ENCODE assay signal across 8 cellular contexts in the genomic region with DNA sequence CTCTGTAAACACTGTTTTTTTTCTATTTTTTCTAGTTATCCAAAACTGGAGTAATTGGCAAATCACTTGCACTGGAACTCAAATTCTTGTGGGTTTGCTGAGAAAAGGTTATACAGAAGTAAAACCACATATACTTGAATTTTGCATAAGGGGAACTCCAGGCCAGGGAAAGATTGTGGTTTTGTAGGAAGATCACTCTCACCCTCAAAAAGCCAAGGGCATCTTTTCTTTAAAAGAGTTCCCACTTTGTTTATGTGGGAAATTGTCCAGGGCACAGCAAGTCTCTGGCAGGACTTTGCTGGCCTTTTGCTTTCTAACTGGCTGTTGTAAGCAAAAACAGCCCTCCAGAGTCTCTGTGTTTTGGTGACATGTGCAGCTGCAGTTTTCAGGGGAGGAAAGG.
DNase-seq lines count a peak whose midpoint lies in the region; ATAC-seq lines count a peak whose summit lies in the region.

No MANE protein-coding gene starts in this region.

- peak; percentile 62 for DNase-seq in AG08395 (ENCODE audit: low spot score)
- peak; percentile 95 for DNase-seq in amniotic epithelial cell (ENCODE audit: low read depth)
- DNase-seq in lung microvascular endothelial cell (ENCODE audit: low read depth in 2 of 2) = peak; percentile 2 to 40
- DNase-seq in NCI-H2227 treated with DMSO at 0.1 percent for 48 hours (lab: John Stamatoyannopoulos, UW) = no peak
- DNase-seq in NCI-H345 treated with DMSO at 0.1 percent for 48 hours (lab: John Stamatoyannopoulos, UW; ENCODE audit: unreplicated experiment) = no peak
- no peak for DNase-seq in SIG-M5 treated with dmso at 0.1 percent for 504 hours (lab: John Stamatoyannopoulos, UW; ENCODE audit: unreplicated experiment)

- ATAC-seq in GM19351 (IDR thresholded peaks at IDR 0.05; ENCODE audit: unreplicated experiment) (peak; percentile 86), HG03196 (IDR thresholded peaks at IDR 0.05; ENCODE audit: unreplicated experiment) (peak; percentile 80)

Comparison
In these comparisons a context has a peak if more than half of its experiments do, and no peak if none do; other contexts are left out.
1. DNase-seq: peak in AG08395 (single experiment), amniotic epithelial cell (single experiment) and lung microvascular endothelial cell (2 of 2); none in NCI-H2227 treated with DMSO at 0.1 percent for 48 hours (single experiment), NCI-H345 treated with DMSO at 0.1 percent for 48 hours (single experiment) and SIG-M5 treated with dmso at 0.1 percent for 504 hours (single experiment).